In the genomic region with DNA sequence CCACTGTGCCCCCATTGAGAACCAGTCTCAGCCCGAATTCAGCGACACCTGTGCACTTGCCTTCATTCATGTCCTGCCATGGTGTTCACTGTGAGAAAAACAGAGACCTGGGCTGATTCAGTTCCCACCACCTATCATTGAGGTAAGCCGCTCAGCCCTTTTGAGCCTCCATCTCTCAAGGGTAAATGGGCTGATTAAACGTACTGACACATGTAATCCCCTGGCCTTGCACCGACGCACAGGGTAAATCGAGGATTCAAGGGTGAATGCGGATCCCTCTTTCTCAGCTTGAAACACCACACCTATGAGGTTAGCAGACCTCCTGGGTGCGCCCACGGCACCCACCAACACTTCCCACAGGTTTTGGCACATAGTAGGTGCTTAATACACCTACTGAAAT, we compare ENCODE assay signal across 19 cellular contexts.
"Had no signal": no experiment of that assay in that cellular context is flagged by ENCODE, and none has a peak within 500 bp of the region (broad histone marks: within the 10 kb centered on the region; RNA-seq: fewer than 3 reads in every experiment).

No MANE protein-coding gene starts in this region.

- ATAC-seq: SK-N-SH treated with all-trans-retinoic acid at 6 μM for 48 hours had no signal

- H3K27ac ChIP-seq: KMS-11 had no signal

- H3K4me2 ChIP-seq: KMS-11 had no signal

- FAIRE-seq: RCC 7860 had no signal

- DNase-seq: Kasumi-1, MM.1S, NCI-H1092 treated with DMSO at 0.1 percent for 48 hours, NCI-H1436, NCI-H187, NCI-H2029, NCI-H2081 treated with DMSO at 0.1 percent for 48 hours, NCI-H2171, NCI-H226, NCI-H446, NCI-H510A, NCI-H524 treated with DMSO at 0.1 percent for 48 hours, NCI-H69, NCI-H774, RPMI8226, SHP77 had no signal

- H3K9ac ChIP-seq: KMS-11 had no signal
